ENCODE assay signal across 1 cellular context in the genomic region with DNA sequence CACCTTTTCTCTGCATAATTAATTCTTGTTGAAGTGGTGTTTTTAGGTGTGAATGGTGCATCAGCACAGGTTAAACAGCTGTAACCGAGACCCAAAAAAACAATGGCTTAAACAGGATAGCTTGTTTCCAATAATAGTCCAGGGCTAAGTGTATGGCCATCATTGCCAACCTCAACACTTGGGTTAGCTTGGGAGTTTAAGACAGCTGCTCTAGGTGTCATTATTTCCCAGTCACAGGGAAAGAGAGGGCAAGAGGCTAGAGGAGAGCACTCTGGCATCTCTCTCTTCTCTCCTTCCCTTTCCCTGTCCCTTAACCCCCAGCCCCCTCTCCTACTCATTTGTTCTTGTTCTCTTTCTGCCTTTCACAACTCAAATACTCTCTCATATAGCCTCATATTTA.
TF ChIP-seq lines count a peak whose summit lies in the region.

No MANE protein-coding gene starts in this region.

TF ChIP-seq in IMR-90, 13 proteins besides CTCF, POLR2A, EP300 and RAD21 (continued from another document):
- TF ChIP-seq, protein P1, sequence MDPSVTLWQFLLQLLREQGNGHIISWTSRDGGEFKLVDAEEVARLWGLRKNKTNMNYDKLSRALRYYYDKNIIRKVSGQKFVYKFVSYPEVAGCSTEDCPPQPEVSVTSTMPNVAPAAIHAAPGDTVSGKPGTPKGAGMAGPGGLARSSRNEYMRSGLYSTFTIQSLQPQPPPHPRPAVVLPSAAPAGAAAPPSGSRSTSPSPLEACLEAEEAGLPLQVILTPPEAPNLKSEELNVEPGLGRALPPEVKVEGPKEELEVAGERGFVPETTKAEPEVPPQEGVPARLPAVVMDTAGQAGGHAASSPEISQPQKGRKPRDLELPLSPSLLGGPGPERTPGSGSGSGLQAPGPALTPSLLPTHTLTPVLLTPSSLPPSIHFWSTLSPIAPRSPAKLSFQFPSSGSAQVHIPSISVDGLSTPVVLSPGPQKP (IDR thresholded peaks at IDR 0.05; ENCODE audit: borderline replicate concordance, low read depth, low read length), result no peak
- TF ChIP-seq SMC3 (IDR thresholded peaks at IDR 0.05; ENCODE audit: low read depth, low read length), result no peak
- TF ChIP-seq BHLHE40 (IDR thresholded peaks at IDR 0.05; ENCODE audit: low read depth, low read length), result no peak
- no peak for TF ChIP-seq FOS (IDR thresholded peaks at IDR 0.05; ENCODE audit: low read depth, low read length)
- TF ChIP-seq CEBPB (IDR thresholded peaks at IDR 0.05; ENCODE audit: low read depth, low read length), result no peak
- TF ChIP-seq RFX5 (IDR thresholded peaks at IDR 0.05; ENCODE audit: low read depth, low read length), result no peak
